Comparison of ENCODE assay signal across 9 cellular contexts in genomic region chr7:55177589-55178261, GRCh38.
A peak's percentile ranks its signal among the peaks of the same experiment; 100 is the strongest.
DNase-seq lines count a peak whose midpoint lies in the region; ATAC-seq and TF ChIP-seq lines count a peak whose summit lies in the region.
"Had no signal": no experiment of that assay in that cellular context is flagged by ENCODE, and none has a peak within 500 bp of the region (broad histone marks: within the 10 kb centered on the region; RNA-seq: fewer than 3 reads in every experiment).

No MANE protein-coding gene starts in this region.

- intact Hi-C loops in mucosa of descending colon (cut with DNase I, micrococcal nuclease), result no loop called here
- intact Hi-C loops in tibial artery (cut with DNase I; ENCODE audit: low total_unique reads), result no loop called here

- H3K36me3 ChIP-seq in SK-N-MC (ENCODE audit: insufficient read depth, low read length) (no peaks in the 10 kb centered on the region), mucosa of descending colon (ENCODE audit: low read depth) (no peaks in the 10 kb centered on the region), tibial artery (peaks cover 48 to 68% (median 51%) of the 10 kb centered on the region in 3 donors)

- H3K9me3 ChIP-seq in SK-N-MC (ENCODE audit: low read depth, low read length) (no peaks in the 10 kb centered on the region), mucosa of descending colon (no peaks in the 10 kb centered on the region), tibial artery (no peaks in the 10 kb centered on the region)

- no peak overlapping the region for H3K9ac ChIP-seq in SK-N-MC (ENCODE audit: insufficient read length)

- no peaks in the 10 kb centered on the region for H3K27me3 ChIP-seq in tibial artery

- H3K27ac Mint-ChIP-seq in naive thymus-derived CD8-positive, alpha-beta T cell, result no peak overlapping the region
- H3K27ac Mint-ChIP-seq: stimulated activated naive CD8-positive, alpha-beta T cell treated with anti-CD3 and anti-CD28 coated beads, Interleukin-15, Interleukin-2, amounts not matched to agents 100 ng/mL and 50 ng/mL, for 24 hours had no signal

- no peak overlapping the region for H3K4me3 ChIP-seq in SK-N-MC
- H3K4me3 ChIP-seq in mucosa of descending colon, result no peak overlapping the region
- peak overlapping the region in 1 of 2 donors; percentile 6 for H3K4me3 ChIP-seq in tibial artery

- TF ChIP-seq CTCF in mucosa of descending colon (IDR thresholded peaks at IDR 0.05) (no peak), tibial artery (IDR thresholded peaks at IDR 0.05) (no peak)

- peak overlapping the region; percentile 13; the same call in 1 of the 2 replicates for H3K27ac ChIP-seq in SK-N-MC
- H3K27ac ChIP-seq in tibial artery, result peak overlapping the region; percentile 60 to 72

- peak; percentile 41 for ATAC-seq in mucosa of descending colon
- no peak for ATAC-seq in naive thymus-derived CD8-positive, alpha-beta T cell

- no peaks in the 10 kb centered on the region for H3K4me1 Mint-ChIP-seq in naive thymus-derived CD8-positive, alpha-beta T cell

- DNase-seq in SK-N-MC (ENCODE audit: low read depth, low spot score), result no peak
- DNase-seq in fibroblast of gingiva (ENCODE audit: low read depth), result peak; percentile 63
- peak in 2 of 3 donors; percentile 43 to 51 for DNase-seq in mucosa of descending colon
- DNase-seq in tibial artery, result no peak
- no peak for DNase-seq in naive thymus-derived CD8-positive, alpha-beta T cell
- DNase-seq in effector CD8-positive, alpha-beta T cell (lab: John Stamatoyannopoulos, UW), result no peak
- DNase-seq in NCI-H526 (lab: John Stamatoyannopoulos, UW), result no peak
- DNase-seq in midbrain (lab: John Stamatoyannopoulos, UW), result no peak

- H3K9me3 Mint-ChIP-seq in naive thymus-derived CD8-positive, alpha-beta T cell, result no peaks in the 10 kb centered on the region
- H3K9me3 Mint-ChIP-seq: stimulated activated naive CD8-positive, alpha-beta T cell treated with anti-CD3 and anti-CD28 coated beads, Interleukin-15, Interleukin-2, amounts not matched to agents 100 ng/mL and 50 ng/mL, for 24 hours had no signal

- H3K4me3 Mint-ChIP-seq in naive thymus-derived CD8-positive, alpha-beta T cell, result no peak overlapping the region
- H3K4me3 Mint-ChIP-seq: stimulated activated naive CD8-positive, alpha-beta T cell treated with anti-CD3 and anti-CD28 coated beads, Interleukin-15, Interleukin-2, amounts not matched to agents 100 ng/mL and 50 ng/mL, for 24 hours had no signal

- H3K36me3 Mint-ChIP-seq in naive thymus-derived CD8-positive, alpha-beta T cell, result no peaks in the 10 kb centered on the region

- POLR2A ChIA-PET in naive thymus-derived CD8-positive, alpha-beta T cell (lab: Charles Lee), result no interaction called here

- H3K4me1 ChIP-seq in mucosa of descending colon (ENCODE audit: low read depth) (peaks cover 12% of the 10 kb centered on the region), tibial artery (peaks cover 0 to 31% (median 23%) of the 10 kb centered on the region in 4 donors)

- H3K27me3 Mint-ChIP-seq in naive thymus-derived CD8-positive, alpha-beta T cell, result peaks cover 0 to 11% (median 1%) of the 10 kb centered on the region in 5 donors
- H3K27me3 Mint-ChIP-seq: stimulated activated naive CD8-positive, alpha-beta T cell treated with anti-CD3 and anti-CD28 coated beads, Interleukin-15, Interleukin-2, amounts not matched to agents 100 ng/mL and 50 ng/mL, for 24 hours had no signal

Comparison
In these comparisons a context has a peak if more than half of its experiments do, and no peak if none do; other contexts are left out.
1. DNase-seq: peak in fibroblast of gingiva (single experiment) and mucosa of descending colon (2 of 3); none in SK-N-MC (single experiment), tibial artery (0 of 2), naive thymus-derived CD8-positive, alpha-beta T cell (0 of 10), effector CD8-positive, alpha-beta T cell (single experiment), NCI-H526 (0 of 2) and midbrain (single experiment).